2 cellular contexts compared by ENCODE assay signal in the genomic region with DNA sequence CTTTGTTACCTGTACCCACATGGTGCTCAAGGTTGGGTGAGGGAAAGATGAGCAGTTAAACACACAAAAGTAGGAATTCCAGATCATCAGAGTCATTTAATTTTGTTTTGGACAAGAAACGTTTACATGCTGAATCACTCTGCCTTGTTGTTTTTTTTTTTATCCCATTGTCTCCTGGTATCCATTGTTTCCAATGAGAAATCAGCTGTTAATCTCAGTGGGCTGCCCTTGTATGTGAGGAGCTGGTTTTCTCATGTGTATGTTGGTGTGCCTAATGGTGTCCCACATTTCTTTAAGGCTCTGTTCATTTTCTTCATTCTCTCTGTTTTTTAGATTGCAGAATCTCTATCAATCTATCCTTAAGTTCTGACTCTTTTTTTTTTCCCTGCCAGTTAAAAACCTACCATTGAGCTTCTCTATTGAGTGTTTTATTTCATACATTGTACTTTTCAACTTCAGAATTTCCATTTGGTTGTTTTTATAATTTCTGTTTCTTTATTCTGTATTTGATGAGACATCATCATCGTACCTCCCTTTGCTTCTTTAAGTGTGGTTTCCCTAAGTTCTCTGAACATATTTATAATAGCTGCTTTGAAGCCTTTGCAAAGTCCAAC.
TF ChIP-seq lines count a peak whose summit lies in the region.

No MANE protein-coding gene starts in this region.

TF ChIP-seq in SK-N-SH, 30 proteins besides CTCF, POLR2A, EP300 and RAD21:
- TF ChIP-seq, protein P1, sequence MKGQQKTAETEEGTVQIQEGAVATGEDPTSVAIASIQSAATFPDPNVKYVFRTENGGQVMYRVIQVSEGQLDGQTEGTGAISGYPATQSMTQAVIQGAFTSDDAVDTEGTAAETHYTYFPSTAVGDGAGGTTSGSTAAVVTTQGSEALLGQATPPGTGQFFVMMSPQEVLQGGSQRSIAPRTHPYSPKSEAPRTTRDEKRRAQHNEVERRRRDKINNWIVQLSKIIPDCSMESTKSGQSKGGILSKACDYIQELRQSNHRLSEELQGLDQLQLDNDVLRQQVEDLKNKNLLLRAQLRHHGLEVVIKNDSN (IDR thresholded peaks at IDR 0.05; ENCODE audit: borderline replicate concordance, low read depth) = no peak
- TF ChIP-seq POLR2AphosphoS5 (IDR thresholded peaks at IDR 0.05; ENCODE audit: low read depth, low read length) (no peak), NRF1 (IDR thresholded peaks at IDR 0.05; ENCODE audit: low read depth, low read length) (no peak), SIN3A (IDR thresholded peaks at IDR 0.05; ENCODE audit: borderline replicate concordance, low read depth, low read length) (no peak), REST (IDR thresholded peaks at IDR 0.05; ENCODE audit: low read depth, low read length) (no peak), ELF1 (IDR thresholded peaks at IDR 0.05) (no peak), RFX5 (IDR thresholded peaks at IDR 0.05; ENCODE audit: low read length) (no peak), MXI1 (IDR thresholded peaks at IDR 0.05; ENCODE audit: low read depth, low read length) (no peak), RCOR1 (IDR thresholded peaks at IDR 0.05; ENCODE audit: low read length) (no peak), GABPA (IDR thresholded peaks at IDR 0.05; ENCODE audit: low read depth) (no peak), NFIC (IDR thresholded peaks at IDR 0.05; ENCODE audit: borderline replicate concordance) (no peak), TCF12 (IDR thresholded peaks at IDR 0.05) (no peak), SMC3 (IDR thresholded peaks at IDR 0.05; ENCODE audit: low read depth, low read length) (no peak), JUND (IDR thresholded peaks at IDR 0.05) (no peak), FOXJ3 (CRISPR knock-in tag; IDR thresholded peaks at IDR 0.05) (no peak)
- TF ChIP-seq, protein P2, sequence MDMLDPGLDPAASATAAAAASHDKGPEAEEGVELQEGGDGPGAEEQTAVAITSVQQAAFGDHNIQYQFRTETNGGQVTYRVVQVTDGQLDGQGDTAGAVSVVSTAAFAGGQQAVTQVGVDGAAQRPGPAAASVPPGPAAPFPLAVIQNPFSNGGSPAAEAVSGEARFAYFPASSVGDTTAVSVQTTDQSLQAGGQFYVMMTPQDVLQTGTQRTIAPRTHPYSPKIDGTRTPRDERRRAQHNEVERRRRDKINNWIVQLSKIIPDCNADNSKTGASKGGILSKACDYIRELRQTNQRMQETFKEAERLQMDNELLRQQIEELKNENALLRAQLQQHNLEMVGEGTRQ (IDR thresholded peaks at IDR 0.05; ENCODE audit: borderline replicate concordance, low read depth, low read length) = no peak
- TF ChIP-seq, protein P3, sequence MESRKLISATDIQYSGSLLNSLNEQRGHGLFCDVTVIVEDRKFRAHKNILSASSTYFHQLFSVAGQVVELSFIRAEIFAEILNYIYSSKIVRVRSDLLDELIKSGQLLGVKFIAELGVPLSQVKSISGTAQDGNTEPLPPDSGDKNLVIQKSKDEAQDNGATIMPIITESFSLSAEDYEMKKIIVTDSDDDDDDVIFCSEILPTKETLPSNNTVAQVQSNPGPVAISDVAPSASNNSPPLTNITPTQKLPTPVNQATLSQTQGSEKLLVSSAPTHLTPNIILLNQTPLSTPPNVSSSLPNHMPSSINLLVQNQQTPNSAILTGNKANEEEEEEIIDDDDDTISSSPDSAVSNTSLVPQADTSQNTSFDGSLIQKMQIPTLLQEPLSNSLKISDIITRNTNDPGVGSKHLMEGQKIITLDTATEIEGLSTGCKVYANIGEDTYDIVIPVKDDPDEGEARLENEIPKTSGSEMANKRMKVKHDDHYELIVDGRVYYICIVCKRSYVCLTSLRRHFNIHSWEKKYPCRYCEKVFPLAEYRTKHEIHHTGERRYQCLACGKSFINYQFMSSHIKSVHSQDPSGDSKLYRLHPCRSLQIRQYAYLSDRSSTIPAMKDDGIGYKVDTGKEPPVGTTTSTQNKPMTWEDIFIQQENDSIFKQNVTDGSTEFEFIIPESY (IDR thresholded peaks at IDR 0.05; ENCODE audit: borderline replicate concordance, low read depth) = no peak
- TF ChIP-seq, protein P4, sequence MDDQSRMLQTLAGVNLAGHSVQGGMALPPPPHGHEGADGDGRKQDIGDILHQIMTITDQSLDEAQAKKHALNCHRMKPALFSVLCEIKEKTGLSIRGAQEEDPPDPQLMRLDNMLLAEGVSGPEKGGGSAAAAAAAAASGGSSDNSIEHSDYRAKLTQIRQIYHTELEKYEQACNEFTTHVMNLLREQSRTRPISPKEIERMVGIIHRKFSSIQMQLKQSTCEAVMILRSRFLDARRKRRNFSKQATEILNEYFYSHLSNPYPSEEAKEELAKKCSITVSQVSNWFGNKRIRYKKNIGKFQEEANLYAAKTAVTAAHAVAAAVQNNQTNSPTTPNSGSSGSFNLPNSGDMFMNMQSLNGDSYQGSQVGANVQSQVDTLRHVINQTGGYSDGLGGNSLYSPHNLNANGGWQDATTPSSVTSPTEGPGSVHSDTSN (IDR thresholded peaks at IDR 0.05) = no peak

TF ChIP-seq in SK-N-SH treated with all-trans-retinoic acid at 6 μM for 48 hours, 23 proteins besides CTCF, POLR2A, EP300 and RAD21:
- TF ChIP-seq GLIS3 (CRISPR knock-in tag; IDR thresholded peaks at IDR 0.05) (no peak), TOX (CRISPR knock-in tag; IDR thresholded peaks at IDR 0.05; ENCODE audit: borderline replicate concordance) (no peak), ESRRG (CRISPR knock-in tag; IDR thresholded peaks at IDR 0.05) (no peak), TSHZ2 (CRISPR knock-in tag; IDR thresholded peaks at IDR 0.05) (no peak), BACH2 (CRISPR knock-in tag; IDR thresholded peaks at IDR 0.05; ENCODE audit: borderline replicate concordance) (no peak), PATZ1 (CRISPR knock-in tag; IDR thresholded peaks at IDR 0.05; ENCODE audit: borderline replicate concordance) (no peak), SNAI2 (CRISPR knock-in tag; IDR thresholded peaks at IDR 0.05) (no peak), ARNTL (CRISPR knock-in tag; IDR thresholded peaks at IDR 0.05; ENCODE audit: borderline replicate concordance, low read depth) (no peak), CSRNP3 (CRISPR knock-in tag; IDR thresholded peaks at IDR 0.05) (no peak), ISL1 (CRISPR knock-in tag; IDR thresholded peaks at IDR 0.05) (no peak), PPARA (CRISPR knock-in tag; IDR thresholded peaks at IDR 0.05; ENCODE audit: borderline replicate concordance) (no peak), ZFP30 (CRISPR knock-in tag; IDR thresholded peaks at IDR 0.05) (no peak), ZNF565 (CRISPR knock-in tag; conservative IDR thresholded peaks at IDR 0.05; ENCODE audit: low read depth) (no peak), ZC3H10 (CRISPR knock-in tag; IDR thresholded peaks at IDR 0.05) (no peak), RARB (CRISPR knock-in tag; IDR thresholded peaks at IDR 0.05) (no peak), ZNF70 (CRISPR knock-in tag; IDR thresholded peaks at IDR 0.05) (no peak), ZNF8 (CRISPR knock-in tag; IDR thresholded peaks at IDR 0.05) (no peak), TCF4 (CRISPR knock-in tag; IDR thresholded peaks at IDR 0.05; ENCODE audit: borderline replicate concordance) (no peak)
- TF ChIP-seq, protein P5, sequence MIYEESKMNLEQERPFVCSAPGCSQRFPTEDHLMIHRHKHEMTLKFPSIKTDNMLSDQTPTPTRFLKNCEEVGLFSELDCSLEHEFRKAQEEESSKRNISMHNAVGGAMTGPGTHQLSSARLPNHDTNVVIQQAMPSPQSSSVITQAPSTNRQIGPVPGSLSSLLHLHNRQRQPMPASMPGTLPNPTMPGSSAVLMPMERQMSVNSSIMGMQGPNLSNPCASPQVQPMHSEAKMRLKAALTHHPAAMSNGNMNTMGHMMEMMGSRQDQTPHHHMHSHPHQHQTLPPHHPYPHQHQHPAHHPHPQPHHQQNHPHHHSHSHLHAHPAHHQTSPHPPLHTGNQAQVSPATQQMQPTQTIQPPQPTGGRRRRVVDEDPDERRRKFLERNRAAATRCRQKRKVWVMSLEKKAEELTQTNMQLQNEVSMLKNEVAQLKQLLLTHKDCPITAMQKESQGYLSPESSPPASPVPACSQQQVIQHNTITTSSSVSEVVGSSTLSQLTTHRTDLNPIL (CRISPR knock-in tag; IDR thresholded peaks at IDR 0.05; ENCODE audit: low read depth) = no peak
TF ChIP-seq in SK-N-SH treated with all-trans-retinoic acid at 6 μM for 48 hours: peak in this region for 0.
